Comparison of ENCODE assay signal across 8 cellular contexts in the genomic region with DNA sequence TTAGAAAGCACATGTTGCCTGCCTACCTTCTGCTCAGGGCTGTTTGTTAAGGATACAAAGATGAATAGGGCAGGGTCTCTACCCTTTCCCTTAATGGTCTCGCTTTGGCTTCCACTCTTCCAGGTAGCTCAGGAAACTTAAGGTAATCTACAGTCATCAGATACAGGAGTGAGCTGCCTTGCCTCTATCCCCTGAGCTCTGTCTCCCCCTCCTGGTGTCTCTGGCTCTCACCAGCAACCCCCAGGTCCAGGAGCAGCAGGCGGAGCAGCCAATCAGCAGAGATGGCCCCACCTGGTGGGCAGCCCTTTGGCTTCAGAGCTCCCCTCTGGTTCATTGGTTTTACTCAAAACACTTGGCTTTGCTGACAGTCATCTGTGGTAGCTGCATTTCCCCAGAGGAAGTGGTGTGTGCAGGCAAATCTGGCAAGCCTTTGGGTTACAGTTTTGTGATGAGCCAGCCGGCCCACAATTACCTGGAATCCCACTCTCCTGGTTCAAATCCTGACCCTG.
DNase-seq lines count a peak whose midpoint lies in the region; ATAC-seq lines count a peak whose summit lies in the region.

No MANE protein-coding gene starts in this region.

- ATAC-seq in GM19455 (IDR thresholded peaks at IDR 0.05; ENCODE audit: unreplicated experiment) (peak; percentile 96), HG03520 (IDR thresholded peaks at IDR 0.05; ENCODE audit: unreplicated experiment) (peak; percentile 98)

- DNase-seq in CMK (ENCODE audit: low read depth), result peak; percentile 60
- peak; percentile 57 for DNase-seq in NCI-H774 (lab: John Stamatoyannopoulos, UW)
- DNase-seq in activated CD4-positive, alpha-beta T cell treated with anti-CD3 and anti-CD28 coated beads, Interleukin-2, amount 50 U/mL, for 48 hours, result peak; percentile 82 to 87
- DNase-seq in ecto neural progenitor cell (ENCODE audit: low spot score), result peak; percentile 90
- DNase-seq in medulla oblongata (ENCODE audit: extremely low spot score), result peak; percentile 88
- peak; percentile 53 to 72 for DNase-seq in stimulated activated CD8-positive, alpha-beta memory T cell treated with anti-CD3 and anti-CD28 coated beads, Interleukin-15, amount 100 ng/mL, for 4 hours (ENCODE audit: low read depth in 2 of 2)

Comparison
In these comparisons a context has a peak if more than half of its experiments do, and no peak if none do; other contexts are left out.
1. Peak in every context shown above with its lines: DNase-seq and ATAC-seq.